22 cellular contexts compared by ENCODE assay signal in the genomic region with DNA sequence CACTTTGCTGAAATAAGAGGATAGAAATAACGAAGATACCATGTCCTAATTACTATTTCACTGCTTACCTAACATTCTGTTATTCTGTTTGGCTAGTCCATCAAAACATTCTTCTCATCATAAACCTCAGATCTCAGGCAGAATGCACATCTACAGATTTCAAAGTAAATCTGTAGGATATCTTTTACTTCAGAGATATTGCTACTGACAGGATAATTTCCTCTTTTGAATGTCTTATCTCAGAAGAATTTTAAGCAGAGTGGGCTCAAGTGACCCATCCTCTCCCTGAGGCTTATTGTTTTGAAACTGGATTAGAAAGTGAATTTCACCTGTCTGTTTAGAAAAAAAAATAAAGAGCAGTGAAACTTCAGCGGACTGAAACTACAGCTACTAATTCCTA.
"Had no signal": no experiment of that assay in that cellular context is flagged by ENCODE, and none has a peak within 500 bp of the region (broad histone marks: within the 10 kb centered on the region; RNA-seq: fewer than 3 reads in every experiment).

No MANE protein-coding gene starts in this region.

- H3K4me1 ChIP-seq: colonic mucosa, right lobe of liver had no signal

- H3K9me3 ChIP-seq: colonic mucosa, esophagus squamous epithelium, gastroesophageal sphincter, left ventricle myocardium inferior, neutrophil, psoas muscle, right lobe of liver, tibial artery had no signal

- H3K4me3 ChIP-seq: colonic mucosa, esophagus squamous epithelium, gastroesophageal sphincter, left ventricle myocardium inferior, lung, psoas muscle, right lobe of liver, tibial artery had no signal

- DNase-seq: colonic mucosa; dermis blood vessel endothelial cell; esophagus squamous epithelium; foreskin fibroblast; glutamatergic neuron; islet precursor cell; left cardiac atrium; left ventricle myocardium inferior; mesendoderm; naive thymus-derived CD4-positive, alpha-beta T cell; nephron progenitor cell; psoas muscle; retina; right lobe of liver; stimulated activated CD4-positive, alpha-beta T cell treated with anti-CD3 and anti-CD28 coated beads, Interleukin-4, amount 100 ng/mL, for 1 hour; stimulated activated CD8-positive, alpha-beta memory T cell treated with anti-CD3 and anti-CD28 coated beads, Interleukin-4, amount 100 ng/mL, for 48 hours; stimulated activated naive CD8-positive, alpha-beta T cell treated with anti-CD3 and anti-CD28 coated beads, Interleukin-15, Interleukin-2, amounts not matched to agents 100 U/mL and 50 U/mL, for 24 hours; tibial artery had no signal

- ATAC-seq: gastroesophageal sphincter; left cardiac atrium; naive thymus-derived CD4-positive, alpha-beta T cell; psoas muscle; right lobe of liver; stimulated activated effector memory CD8-positive, alpha-beta T cell treated with anti-CD3 and anti-CD28 coated beads, Interleukin-12 subunit alpha, Interleukin-12 subunit beta, amount 100 ng/mL, for 72 hours; stimulated activated naive CD8-positive, alpha-beta T cell treated with anti-CD3 and anti-CD28 coated beads, Interleukin-15, Interleukin-2, amounts not matched to agents 100 U/mL and 50 U/mL, for 24 hours had no signal

- H3K27ac ChIP-seq: colonic mucosa, esophagus squamous epithelium, gastroesophageal sphincter, left ventricle myocardium inferior, neutrophil, psoas muscle, right lobe of liver, tibial artery had no signal

- H3K36me3 ChIP-seq: colonic mucosa, esophagus squamous epithelium, gastroesophageal sphincter, left ventricle myocardium inferior, neutrophil, right lobe of liver, tibial artery had no signal

- H3K27me3 ChIP-seq: colonic mucosa, esophagus squamous epithelium, gastroesophageal sphincter, neutrophil, right lobe of liver, tibial artery had no signal
